ENCODE assay signal across 1 cellular context in genomic region chr13:31930901-31931522, GRCh38.
TF ChIP-seq lines count a peak whose summit lies in the region.

No MANE protein-coding gene starts in this region.

TF ChIP-seq in H1, 55 proteins besides CTCF, POLR2A, EP300 and RAD21 (continued from another document):
- TF ChIP-seq CHD7 (IDR thresholded peaks at IDR 0.05; ENCODE audit: insufficient replicate concordance, low read length) (no peak), NRF1 (IDR thresholded peaks at IDR 0.05; ENCODE audit: low read depth, low read length) (no peak), SIRT6 (IDR thresholded peaks at IDR 0.05; ENCODE audit: low read length) (no peak), POU5F1 (IDR thresholded peaks at IDR 0.05; ENCODE audit: low read depth, low read length) (no peak), HDAC6 (IDR thresholded peaks at IDR 0.05; ENCODE audit: low read depth, low read length) (no peak)
